ENCODE assay signal across 9 cellular contexts in the genomic region with DNA sequence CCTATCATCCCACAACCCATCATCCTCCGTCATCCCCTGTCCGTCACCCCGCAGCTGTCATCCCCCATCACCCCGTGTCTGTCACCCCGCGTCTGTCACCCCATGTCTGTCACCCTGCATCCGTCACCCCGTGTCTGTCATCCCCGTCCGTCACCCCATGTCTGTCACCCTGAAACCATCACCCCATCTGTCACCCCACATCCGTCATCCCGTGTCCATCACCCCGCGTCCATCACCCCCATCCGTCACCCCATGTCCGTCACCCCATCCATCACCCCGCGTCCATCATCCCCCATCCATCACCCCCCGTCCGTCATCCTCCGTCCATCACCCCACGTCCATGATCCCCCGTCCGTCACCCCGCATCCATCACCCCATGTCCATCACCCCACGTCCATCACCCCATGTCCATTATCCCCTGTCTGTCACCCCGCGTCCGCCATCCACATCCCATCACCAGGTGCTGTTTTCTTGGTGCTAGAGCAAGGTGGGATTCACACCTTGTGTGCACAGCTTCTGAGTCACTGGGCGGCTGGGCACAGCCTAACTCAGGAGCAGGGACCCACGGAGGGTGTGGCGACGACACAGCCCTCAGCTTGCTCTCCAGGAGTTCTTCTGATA. TPM values are rescaled to one million over a fixed set of nuclear protein-coding genes. Genes with fewer than 3 reads are reported as not detected.
DNase-seq lines count a peak whose midpoint lies in the region; ATAC-seq and TF ChIP-seq lines count a peak whose summit lies in the region.
"Had no signal": no experiment of that assay in that cellular context is flagged by ENCODE, and none has a peak within 500 bp of the region (broad histone marks: within the 10 kb centered on the region; RNA-seq: fewer than 3 reads in every experiment).

No MANE protein-coding gene starts in this region.

- H3K4me1 ChIP-seq in adrenal gland (replicated peaks in 1 of 2) (no peaks in the 10 kb centered on the region), mucosa of descending colon (ENCODE audit: low read depth) (peaks cover 7% of the 10 kb centered on the region), urinary bladder (ENCODE audit: insufficient read depth) (peaks cover 5% of the 10 kb centered on the region)

- TF ChIP-seq POLR2A in adrenal gland (IDR thresholded peaks at IDR 0.05): no peak

- peak; percentile 52 for DNase-seq in activated CD8-positive, alpha-beta memory T cell treated with anti-CD3 and anti-CD28 coated beads, Interleukin-2, amount 50 U/mL, for 48 hours
- no peak for DNase-seq in activated CD8-positive, alpha-beta memory T cell treated with anti-CD3 and anti-CD28 coated beads for 24 hours
- peak in 4 of 7 donors; percentile 0 to 46 (median 6) for DNase-seq in adrenal gland
- peak; percentile 1 to 49 (median 15) for DNase-seq in mucosa of descending colon
- no peak for DNase-seq in islet precursor cell
- no peak for DNase-seq in UCSD-AML1 (lab: John Stamatoyannopoulos, UW; ENCODE audit: unreplicated experiment)
- no peak for DNase-seq in DMS153 (lab: John Stamatoyannopoulos, UW)
- DNase-seq: NCI-H345 had no signal

- H3K36me3 ChIP-seq in adrenal gland (replicated peaks in 1 of 2): no peaks in the 10 kb centered on the region
- H3K36me3 ChIP-seq in mucosa of descending colon (ENCODE audit: low read depth): no peaks in the 10 kb centered on the region
- H3K36me3 ChIP-seq in urinary bladder (ENCODE audit: insufficient read depth): no peaks in the 10 kb centered on the region

- H3K27ac ChIP-seq in adrenal gland: no peak overlapping the region
- H3K27ac ChIP-seq in urinary bladder (ENCODE audit: low read depth): peak overlapping the region; percentile 30

- no peak overlapping the region for H3K4me3 ChIP-seq in adrenal gland
- H3K4me3 ChIP-seq in mucosa of descending colon: no peak overlapping the region
- H3K4me3 ChIP-seq in urinary bladder (ENCODE audit: low read depth, low read length): no peak overlapping the region

- ATAC-seq in mucosa of descending colon: no peak

- no peaks in the 10 kb centered on the region for H3K27me3 ChIP-seq in adrenal gland

- no peaks in the 10 kb centered on the region for H3K9me3 ChIP-seq in adrenal gland (replicated peaks in 1 of 3)
- no peaks in the 10 kb centered on the region for H3K9me3 ChIP-seq in mucosa of descending colon

- intact Hi-C loops in adrenal gland (cut with DNase I) (no loop called here), mucosa of descending colon (cut with DNase I, micrococcal nuclease) (no loop called here)

- no peak for TF ChIP-seq CTCF in adrenal gland (IDR thresholded peaks at IDR 0.05)
- TF ChIP-seq CTCF in mucosa of descending colon (IDR thresholded peaks at IDR 0.05): no peak

- 87 to 90% (median 89%) methylated on average over 25 to 33 of the region's 33 CpGs for WGBS in adrenal gland, 4 donors
- WGBS in urinary bladder: 93% methylated on average over 33 of the region's 33 CpGs

RNA-seq across cellular contexts. Expression of gene RASA3, which starts 24.2 kb away (rescaled TPM):
- total RNA-seq in adrenal gland (10 to 100 TPM in 2 of 8 donors, 1 to 10 TPM in 6; 5.0 to 11.7 (median 8.0) TPM), mucosa of descending colon (10 to 100 TPM in 1 of 3 donors, 1 to 10 TPM in 2; 7.9 to 19.0 (median 8.4) TPM), urinary bladder (17.8 TPM)
- polyA plus RNA-seq in adrenal gland (1 to 10 TPM; 2.9 to 8.2 (median 5.4) TPM), urinary bladder (26.3 TPM)

Comparison
In these comparisons a context has a peak if more than half of its experiments do, and no peak if none do; other contexts are left out.
1. DNase-seq: peak in activated CD8-positive, alpha-beta memory T cell treated with anti-CD3 and anti-CD28 coated beads, Interleukin-2, amount 50 U/mL, for 48 hours (single experiment), adrenal gland (4 of 7) and mucosa of descending colon (3 of 3); none in activated CD8-positive, alpha-beta memory T cell treated with anti-CD3 and anti-CD28 coated beads for 24 hours (single experiment), islet precursor cell (single experiment), UCSD-AML1 (single experiment) and DMS153 (single experiment).